Comparison of ENCODE assay signal across 1 cellular context in genomic region chr17:81193470-81194224, GRCh38.
A peak's percentile ranks its signal among the peaks of the same experiment; 100 is the strongest.
TF ChIP-seq lines count a peak whose summit lies in the region.

No MANE protein-coding gene starts in this region.

TF ChIP-seq in K562, 482 proteins besides CTCF, POLR2A, EP300 and RAD21 (continued from another document and continues in another):
- peak; percentile 13; the same call in 1 of the 2 replicates for TF ChIP-seq ATF3 (IDR thresholded peaks at IDR 0.05)
- no peak for TF ChIP-seq ATF3 (CRISPR knock-in tag; conservative IDR thresholded peaks at IDR 0.05)
- no peak for TF ChIP-seq SP1 (CRISPR knock-in tag; IDR thresholded peaks at IDR 0.05)
- no peak for TF ChIP-seq ZNF121 (CRISPR knock-in tag; conservative IDR thresholded peaks at IDR 0.05)
- peak; percentile 54 for TF ChIP-seq PHF20 (IDR thresholded peaks at IDR 0.05; ENCODE audit: partially characterized antibody)
- TF ChIP-seq PHF8 (IDR thresholded peaks at IDR 0.05; ENCODE audit: borderline replicate concordance, low read length) = peak; percentile 35; the same call in 1 of the 2 replicates
- no peak for TF ChIP-seq CBFA2T2 (conservative IDR thresholded peaks at IDR 0.05)
- peak; percentile 78 for TF ChIP-seq ELF1 (tag; IDR thresholded peaks at IDR 0.05)
- no peak for TF ChIP-seq ZBTB12 (CRISPR knock-in tag; IDR thresholded peaks at IDR 0.05)
- TF ChIP-seq ZBED1 (IDR thresholded peaks at IDR 0.05) = no peak
- peak; percentile 74 for TF ChIP-seq ZNF592 (IDR thresholded peaks at IDR 0.05)
- no peak for TF ChIP-seq ZNF408 (CRISPR knock-in tag; IDR thresholded peaks at IDR 0.05; ENCODE audit: low read depth)
- no peak for TF ChIP-seq RB1 (IDR thresholded peaks at IDR 0.05; ENCODE audit: low read depth)
- TF ChIP-seq CEBPZ (IDR thresholded peaks at IDR 0.05; ENCODE audit: borderline replicate concordance, low read depth, low read length) = no peak
- TF ChIP-seq, protein P1, sequence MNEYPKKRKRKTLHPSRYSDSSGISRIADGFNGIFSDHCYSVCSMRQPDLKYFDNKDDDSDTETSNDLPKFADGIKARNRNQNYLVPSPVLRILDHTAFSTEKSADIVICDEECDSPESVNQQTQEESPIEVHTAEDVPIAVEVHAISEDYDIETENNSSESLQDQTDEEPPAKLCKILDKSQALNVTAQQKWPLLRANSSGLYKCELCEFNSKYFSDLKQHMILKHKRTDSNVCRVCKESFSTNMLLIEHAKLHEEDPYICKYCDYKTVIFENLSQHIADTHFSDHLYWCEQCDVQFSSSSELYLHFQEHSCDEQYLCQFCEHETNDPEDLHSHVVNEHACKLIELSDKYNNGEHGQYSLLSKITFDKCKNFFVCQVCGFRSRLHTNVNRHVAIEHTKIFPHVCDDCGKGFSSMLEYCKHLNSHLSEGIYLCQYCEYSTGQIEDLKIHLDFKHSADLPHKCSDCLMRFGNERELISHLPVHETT (CRISPR knock-in tag; conservative IDR thresholded peaks at IDR 0.05 in 1 of 2, IDR thresholded peaks at IDR 0.05 in 1 of 2) = no peak
- peak; percentile 94 for TF ChIP-seq ZBTB33 (CRISPR knock-in tag; IDR thresholded peaks at IDR 0.05)
- TF ChIP-seq CHD4 (IDR thresholded peaks at IDR 0.05; ENCODE audit: insufficient read depth, insufficient replicate concordance, low read depth, low read length, poor library complexity, severe bottlenecking) = no peak
- TF ChIP-seq NRF1 (conservative IDR thresholded peaks at IDR 0.05 in 1 of 2, IDR thresholded peaks at IDR 0.05 in 1 of 2) = peak; percentile 60 to 72
- TF ChIP-seq, protein P2, sequence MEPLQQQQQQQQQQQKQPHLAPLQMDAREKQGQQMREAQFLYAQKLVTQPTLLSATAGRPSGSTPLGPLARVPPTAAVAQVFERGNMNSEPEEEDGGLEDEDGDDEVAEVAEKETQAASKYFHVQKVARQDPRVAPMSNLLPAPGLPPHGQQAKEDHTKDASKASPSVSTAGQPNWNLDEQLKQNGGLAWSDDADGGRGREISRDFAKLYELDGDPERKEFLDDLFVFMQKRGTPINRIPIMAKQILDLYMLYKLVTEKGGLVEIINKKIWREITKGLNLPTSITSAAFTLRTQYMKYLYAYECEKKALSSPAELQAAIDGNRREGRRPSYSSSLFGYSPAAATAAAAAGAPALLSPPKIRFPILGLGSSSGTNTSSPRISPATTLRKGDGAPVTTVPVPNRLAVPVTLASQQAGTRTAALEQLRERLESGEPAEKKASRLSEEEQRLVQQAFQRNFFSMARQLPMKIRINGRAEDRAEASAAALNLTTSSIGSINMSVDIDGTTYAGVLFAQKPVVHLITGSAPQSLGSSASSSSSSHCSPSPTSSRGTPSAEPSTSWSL (CRISPR knock-in tag; IDR thresholded peaks at IDR 0.05; ENCODE audit: borderline replicate concordance) = no peak
- TF ChIP-seq, protein P3, sequence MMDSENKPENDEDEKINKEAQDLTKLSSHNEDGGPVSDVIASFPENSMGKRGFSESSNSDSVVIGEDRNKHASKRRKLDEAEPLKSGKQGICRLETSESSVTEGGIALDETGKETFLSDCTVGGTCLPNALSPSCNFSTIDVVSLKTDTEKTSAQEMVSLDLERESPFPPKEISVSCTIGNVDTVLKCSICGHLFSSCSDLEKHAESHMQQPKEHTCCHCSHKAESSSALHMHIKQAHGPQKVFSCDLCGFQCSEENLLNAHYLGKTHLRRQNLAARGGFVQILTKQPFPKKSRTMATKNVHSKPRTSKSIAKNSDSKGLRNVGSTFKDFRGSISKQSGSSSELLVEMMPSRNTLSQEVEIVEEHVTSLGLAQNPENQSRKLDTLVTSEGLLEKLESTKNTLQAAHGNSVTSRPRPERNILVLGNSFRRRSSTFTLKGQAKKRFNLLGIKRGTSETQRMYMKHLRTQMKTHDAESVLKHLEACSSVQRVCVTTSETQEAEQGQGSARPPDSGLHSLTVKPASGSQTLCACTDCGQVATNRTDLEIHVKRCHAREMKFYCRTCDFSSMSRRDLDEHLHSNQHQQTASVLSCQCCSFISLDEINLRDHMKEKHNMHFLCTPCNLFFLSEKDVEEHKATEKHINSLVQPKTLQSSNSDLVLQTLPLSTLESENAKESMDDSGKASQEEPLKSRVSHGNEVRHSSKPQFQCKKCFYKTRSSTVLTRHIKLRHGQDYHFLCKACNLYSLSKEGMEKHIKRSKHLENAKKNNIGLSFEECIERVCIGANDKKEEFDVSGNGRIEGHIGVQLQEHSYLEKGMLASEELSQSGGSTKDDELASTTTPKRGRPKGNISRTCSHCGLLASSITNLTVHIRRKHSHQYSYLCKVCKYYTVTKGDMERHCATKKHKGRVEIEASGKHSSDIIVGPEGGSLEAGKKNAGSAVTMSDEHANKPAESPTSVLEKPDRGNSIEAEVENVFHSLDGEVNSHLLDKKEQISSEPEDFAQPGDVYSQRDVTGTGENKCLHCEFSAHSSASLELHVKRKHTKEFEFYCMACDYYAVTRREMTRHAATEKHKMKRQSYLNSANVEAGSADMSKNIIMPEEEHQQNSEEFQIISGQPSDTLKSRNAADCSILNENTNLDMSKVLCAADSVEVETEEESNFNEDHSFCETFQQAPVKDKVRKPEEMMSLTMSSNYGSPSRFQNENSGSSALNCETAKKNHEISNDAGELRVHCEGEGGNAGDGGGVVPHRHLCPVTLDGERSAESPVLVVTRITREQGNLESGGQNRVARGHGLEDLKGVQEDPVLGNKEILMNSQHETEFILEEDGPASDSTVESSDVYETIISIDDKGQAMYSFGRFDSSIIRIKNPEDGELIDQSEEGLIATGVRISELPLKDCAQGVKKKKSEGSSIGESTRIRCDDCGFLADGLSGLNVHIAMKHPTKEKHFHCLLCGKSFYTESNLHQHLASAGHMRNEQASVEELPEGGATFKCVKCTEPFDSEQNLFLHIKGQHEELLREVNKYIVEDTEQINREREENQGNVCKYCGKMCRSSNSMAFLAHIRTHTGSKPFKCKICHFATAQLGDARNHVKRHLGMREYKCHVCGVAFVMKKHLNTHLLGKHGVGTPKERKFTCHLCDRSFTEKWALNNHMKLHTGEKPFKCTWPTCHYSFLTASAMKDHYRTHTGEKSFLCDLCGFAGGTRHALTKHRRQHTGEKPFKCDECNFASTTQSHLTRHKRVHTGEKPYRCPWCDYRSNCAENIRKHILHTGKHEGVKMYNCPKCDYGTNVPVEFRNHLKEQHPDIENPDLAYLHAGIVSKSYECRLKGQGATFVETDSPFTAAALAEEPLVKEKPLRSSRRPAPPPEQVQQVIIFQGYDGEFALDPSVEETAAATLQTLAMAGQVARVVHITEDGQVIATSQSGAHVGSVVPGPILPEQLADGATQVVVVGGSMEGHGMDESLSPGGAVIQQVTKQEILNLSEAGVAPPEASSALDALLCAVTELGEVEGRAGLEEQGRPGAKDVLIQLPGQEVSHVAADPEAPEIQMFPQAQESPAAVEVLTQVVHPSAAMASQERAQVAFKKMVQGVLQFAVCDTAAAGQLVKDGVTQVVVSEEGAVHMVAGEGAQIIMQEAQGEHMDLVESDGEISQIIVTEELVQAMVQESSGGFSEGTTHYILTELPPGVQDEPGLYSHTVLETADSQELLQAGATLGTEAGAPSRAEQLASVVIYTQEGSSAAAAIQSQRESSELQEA (IDR thresholded peaks at IDR 0.05; ENCODE audit: low read depth) = no peak
- TF ChIP-seq ZFP36 (IDR thresholded peaks at IDR 0.05; ENCODE audit: low read depth, low read length, partially characterized antibody) = no peak
- peak in 1 of 2 experiments; percentile 55; a peak in 1 of 4 replicates for TF ChIP-seq MAZ (CRISPR knock-in tag; conservative IDR thresholded peaks at IDR 0.05 in 1 of 2, IDR thresholded peaks at IDR 0.05 in 1 of 2)
- TF ChIP-seq RBM17 (IDR thresholded peaks at IDR 0.05; ENCODE audit: borderline replicate concordance, low read depth, low read length) = no peak
- TF ChIP-seq ZNF589 (CRISPR knock-in tag; IDR thresholded peaks at IDR 0.05; ENCODE audit: low read depth) = peak; percentile 72; the same call in 1 of the 2 replicates
- peak in 1 of 2 experiments; percentile 61; a peak in 1 of 4 replicates for TF ChIP-seq MLLT1 (IDR thresholded peaks at IDR 0.05)
- peak; percentile 60; the same call in 1 of the 2 replicates for TF ChIP-seq SPI1 (IDR thresholded peaks at IDR 0.05; ENCODE audit: borderline replicate concordance, low read depth, low read length)
- peak; percentile 76 for TF ChIP-seq GABPB1 (CRISPR knock-in tag; IDR thresholded peaks at IDR 0.05)
- TF ChIP-seq SRF (CRISPR knock-in tag; IDR thresholded peaks at IDR 0.05) = no peak
